In genomic region chr22:46090051-46090591, GRCh38 we compare ENCODE assay signal across 9 cellular contexts.
DNase-seq lines count a peak whose midpoint lies in the region; ATAC-seq and TF ChIP-seq lines count a peak whose summit lies in the region.
"Had no signal": no experiment of that assay in that cellular context is flagged by ENCODE, and none has a peak within 500 bp of the region (broad histone marks: within the 10 kb centered on the region; RNA-seq: fewer than 3 reads in every experiment).

No MANE protein-coding gene starts in this region.

- H3K4me1 ChIP-seq in HCT116 (ENCODE audit: control insufficient read depth in 1 of 2, insufficient read depth in 2 of 2, low read length in 2 of 2) = peaks cover 15 to 35% of the 10 kb centered on the region in 2 experiments
- H3K4me1 ChIP-seq in gastrocnemius medialis = peaks cover 99 to 100% of the 10 kb centered on the region in 2 donors

- H3K4me2 ChIP-seq in HCT116 (ENCODE audit: low read length) = no peak overlapping the region

- TF ChIP-seq RAD21 in HCT116 (IDR thresholded peaks at IDR 0.05; ENCODE audit: low read depth) = no peak

- H3K36me3 ChIP-seq in HCT116 (ENCODE audit: control insufficient read depth in 1 of 2, insufficient read depth in 2 of 2, low read length in 2 of 2) = peaks cover 4 to 54% of the 10 kb centered on the region in 2 experiments; a peak in 3 of 4 replicates
- H3K36me3 ChIP-seq in gastrocnemius medialis = no peaks in the 10 kb centered on the region

- no peaks in the 10 kb centered on the region for H3K9me2 ChIP-seq in HCT116 (ENCODE audit: insufficient read depth)

- BruUV-seq in HCT116 (replicated peaks; lab: Mats Ljungman, UMichigan) = no TSS peak

- H3K4me3 Mint-ChIP-seq in WTC11 = no peak overlapping the region
- H3K4me3 Mint-ChIP-seq in stimulated activated effector memory CD8-positive, alpha-beta T cell treated with anti-CD3 and anti-CD28 coated beads, Interleukin-12 subunit alpha, Interleukin-12 subunit beta, amount 100 ng/mL, for 72 hours = no peak overlapping the region

- no peaks in the 10 kb centered on the region for H3K36me3 Mint-ChIP-seq in WTC11
- H3K36me3 Mint-ChIP-seq in stimulated activated effector memory CD8-positive, alpha-beta T cell treated with anti-CD3 and anti-CD28 coated beads, Interleukin-12 subunit alpha, Interleukin-12 subunit beta, amount 100 ng/mL, for 72 hours = no peaks in the 10 kb centered on the region

- RAD21 ChIA-PET in HCT116 (lab: Charles Lee; ENCODE audit: low non-redundant PET in 1 of 2, low total read pairs in 2 of 2, uncharacterized antibody in 2 of 2, unreplicated experiment in 2 of 2) = no interaction called here

- no peak overlapping the region for H3K27ac Mint-ChIP-seq in WTC11
- no peak overlapping the region for H3K27ac Mint-ChIP-seq in stimulated activated effector memory CD8-positive, alpha-beta T cell treated with anti-CD3 and anti-CD28 coated beads, Interleukin-12 subunit alpha, Interleukin-12 subunit beta, amount 100 ng/mL, for 72 hours

- POLR2A ChIA-PET in HCT116 (lab: Charles Lee) (no interaction called here), WTC11 (lab: Charles Lee) (no interaction called here)

- H3K9me3 Mint-ChIP-seq in WTC11 = no peaks in the 10 kb centered on the region
- no peaks in the 10 kb centered on the region for H3K9me3 Mint-ChIP-seq in stimulated activated effector memory CD8-positive, alpha-beta T cell treated with anti-CD3 and anti-CD28 coated beads, Interleukin-12 subunit alpha, Interleukin-12 subunit beta, amount 100 ng/mL, for 72 hours

- CTCF ChIA-PET in HCT116 (lab: Charles Lee) = no interaction called here
- CTCF ChIA-PET in WTC11 (lab: Charles Lee) = interaction anchor here (2.2 to 2.8 kb wide), 2 partner anchors 27 to 84 kb away, joined by 8 to 13 read pairs; no protein-coding TSS in a partner anchor

- H3K4me3 ChIP-seq in HCT116 (replicated peaks in 1 of 2; ENCODE audit: low read depth in 1 of 2, low read length in 2 of 2) = no peak overlapping the region
- peak overlapping the region; percentile 6 for H3K4me3 ChIP-seq in astrocyte of the cerebellum (ENCODE audit: low read depth, low read length)
- peak overlapping the region in 3 of 4 donors; percentile 20 to 44 (median 39) for H3K4me3 ChIP-seq in gastrocnemius medialis

- ATAC-seq in HCT116 (no peak), left cardiac atrium (no peak), gastrocnemius medialis (peak; percentile 36 to 37), WTC11 (no peak), HG03280 (IDR thresholded peaks at IDR 0.05; ENCODE audit: unreplicated experiment) (no peak), GM18520 (IDR thresholded peaks at IDR 0.05; ENCODE audit: unreplicated experiment) (no peak)
- no peak for ATAC-seq in stimulated activated effector memory CD8-positive, alpha-beta T cell treated with anti-CD3 and anti-CD28 coated beads, Interleukin-12 subunit alpha, Interleukin-12 subunit beta, amount 100 ng/mL, for 72 hours

- intact Hi-C loops in HCT116 (cut with micrococcal nuclease) = no loop called here
- intact Hi-C loops in left cardiac atrium (cut with DNase I) = no loop called here
- intact Hi-C loops in gastrocnemius medialis (cut with DNase I; ENCODE audit: low total_unique reads) = no loop called here

- no peak for TF ChIP-seq CTCF in HCT116 (IDR thresholded peaks at IDR 0.05 in 2 of 3, conservative IDR thresholded peaks at IDR 0.05 in 1 of 3; ENCODE audit: borderline replicate concordance in 1 of 3, insufficient read depth in 1 of 3, low read depth in 2 of 3, low read length in 2 of 3)
- no peak for TF ChIP-seq CTCF in astrocyte of the cerebellum (IDR thresholded peaks at IDR 0.05; ENCODE audit: low read depth, low read length, missing control alignments)
- TF ChIP-seq CTCF in gastrocnemius medialis (IDR thresholded peaks at IDR 0.05 in 4 of 5, conservative IDR thresholded peaks at IDR 0.05 in 1 of 5) = no peak
- TF ChIP-seq CTCF in WTC11 (IDR thresholded peaks at IDR 0.05) = no peak

- DNase-seq in HCT116 (ENCODE audit: low read depth, low spot score) (no peak), astrocyte of the cerebellum (ENCODE audit: low read depth) (no peak), left cardiac atrium (peak; percentile 59), gastrocnemius medialis (peak; percentile 80 to 92), WTC11 (ENCODE audit: low spot score) (no peak)
- no peak for DNase-seq in stimulated activated effector memory CD8-positive, alpha-beta T cell treated with anti-CD3 and anti-CD28 coated beads, Interleukin-12 subunit alpha, Interleukin-12 subunit beta, amount 100 ng/mL, for 72 hours (ENCODE audit: low spot score in 2 of 2)
- DNase-seq: activated CD4-positive, alpha-beta T cell treated with anti-CD3 and anti-CD28 coated beads, Interleukin-2, amount 50 U/mL, for 4 hours had no signal

- no peak overlapping the region for H2AFZ ChIP-seq in HCT116 (ENCODE audit: low read depth, low read length, poor library complexity, severe bottlenecking)

- peaks cover 100% of the 10 kb centered on the region for H3K79me2 ChIP-seq in HCT116 (ENCODE audit: insufficient read depth, low read length)

- in situ Hi-C loops in astrocyte of the cerebellum (cut with HindIII; ENCODE audit: low sequenced_read_pairs) (no loop called here), gastrocnemius medialis (cut with MboI; ENCODE audit: low sequenced_read_pairs in 4 of 4) (no loop called here)

- H3K27ac ChIP-seq in HCT116 (ENCODE audit: low read depth, low read length) = peak overlapping the region; percentile 10; the same call in 1 of the 2 replicates
- H3K27ac ChIP-seq in gastrocnemius medialis = peak overlapping the region; percentile 94 to 98 (median 97)

- no peaks in the 10 kb centered on the region; the same call in 1 of the 2 replicates for H4K20me1 ChIP-seq in HCT116 (ENCODE audit: insufficient read depth)

- no peaks in the 10 kb centered on the region for H3K27me3 Mint-ChIP-seq in WTC11 (ENCODE audit: low read depth)

- H3K27me3 ChIP-seq in HCT116 (ENCODE audit: insufficient read depth, low read length) = no peaks in the 10 kb centered on the region
- no peaks in the 10 kb centered on the region for H3K27me3 ChIP-seq in gastrocnemius medialis

- TF ChIP-seq POLR2A in HCT116 (IDR thresholded peaks at IDR 0.05; ENCODE audit: borderline replicate concordance, extremely low read depth, insufficient read depth, insufficient read length) (no peak), gastrocnemius medialis (IDR thresholded peaks at IDR 0.05) (peak; percentile 38 to 39)

- H3K9ac ChIP-seq in HCT116 (ENCODE audit: low read length) = no peak overlapping the region

- H3K9me3 ChIP-seq in HCT116 (ENCODE audit: control insufficient read depth in 1 of 2, insufficient read depth in 1 of 2, low read depth in 1 of 2, low read length in 2 of 2) = no peaks in the 10 kb centered on the region
- H3K9me3 ChIP-seq in gastrocnemius medialis = no peaks in the 10 kb centered on the region

- H3K4me1 Mint-ChIP-seq in WTC11 = no peaks in the 10 kb centered on the region
- H3K4me1 Mint-ChIP-seq in stimulated activated effector memory CD8-positive, alpha-beta T cell treated with anti-CD3 and anti-CD28 coated beads, Interleukin-12 subunit alpha, Interleukin-12 subunit beta, amount 100 ng/mL, for 72 hours = no peaks in the 10 kb centered on the region

TF ChIP-seq in HCT116, 20 proteins besides CTCF, POLR2A, EP300 and RAD21:
- TF ChIP-seq SIN3A (IDR thresholded peaks at IDR 0.05; ENCODE audit: low read depth) (no peak), ZNF274 (IDR thresholded peaks at IDR 0.05; ENCODE audit: low read depth, low read length) (no peak), SP1 (IDR thresholded peaks at IDR 0.05; ENCODE audit: low read depth) (no peak), EZH2 (IDR thresholded peaks at IDR 0.05) (no peak), SRF (IDR thresholded peaks at IDR 0.05; ENCODE audit: low read depth) (no peak), EZH2phosphoT487 (IDR thresholded peaks at IDR 0.05; ENCODE audit: borderline replicate concordance) (no peak), ATF3 (IDR thresholded peaks at IDR 0.05) (no peak), FOSL1 (IDR thresholded peaks at IDR 0.05; ENCODE audit: low read depth) (no peak), YY1 (IDR thresholded peaks at IDR 0.05; ENCODE audit: extremely low read depth, insufficient replicate concordance, low read depth, low read length) (no peak), ELF1 (IDR thresholded peaks at IDR 0.05; ENCODE audit: borderline replicate concordance, low read depth) (no peak)

TF ChIP-seq in WTC11, 78 proteins besides CTCF, POLR2A, EP300 and RAD21 (continues in another document):
- no peak for TF ChIP-seq HMGA2 (CRISPR knock-in tag; IDR thresholded peaks at IDR 0.05)
- no peak for TF ChIP-seq IRF2 (CRISPR knock-in tag; IDR thresholded peaks at IDR 0.05; ENCODE audit: borderline replicate concordance, low read depth)
- no peak for TF ChIP-seq NFE2L1 (CRISPR knock-in tag; IDR thresholded peaks at IDR 0.05)
- TF ChIP-seq ZNF671 (CRISPR knock-in tag; IDR thresholded peaks at IDR 0.05) = no peak
- TF ChIP-seq NR2C2 (CRISPR knock-in tag; IDR thresholded peaks at IDR 0.05) = no peak
- no peak for TF ChIP-seq ZNF121 (CRISPR knock-in tag; IDR thresholded peaks at IDR 0.05)
- no peak for TF ChIP-seq RELA (CRISPR knock-in tag; IDR thresholded peaks at IDR 0.05; ENCODE audit: borderline replicate concordance)
- TF ChIP-seq CREB1 (CRISPR knock-in tag; IDR thresholded peaks at IDR 0.05) = no peak
- no peak for TF ChIP-seq E2F5 (CRISPR knock-in tag; IDR thresholded peaks at IDR 0.05)
- no peak for TF ChIP-seq NR3C1 (CRISPR knock-in tag; conservative IDR thresholded peaks at IDR 0.05; ENCODE audit: low read depth)
- TF ChIP-seq OVOL2 (CRISPR knock-in tag; IDR thresholded peaks at IDR 0.05; ENCODE audit: borderline replicate concordance) = no peak
- no peak for TF ChIP-seq TEAD1 (CRISPR knock-in tag; IDR thresholded peaks at IDR 0.05)
- no peak for TF ChIP-seq ZNF138 (CRISPR knock-in tag; conservative IDR thresholded peaks at IDR 0.05)

Comparison
In these comparisons a context has a peak if more than half of its experiments do, and no peak if none do; other contexts are left out.
1. ATAC-seq: peak in gastrocnemius medialis (2 of 2); none in HCT116 (single experiment), left cardiac atrium (0 of 2), WTC11 (single experiment), stimulated activated effector memory CD8-positive, alpha-beta T cell treated with anti-CD3 and anti-CD28 coated beads, Interleukin-12 subunit alpha, Interleukin-12 subunit beta, amount 100 ng/mL, for 72 hours (single experiment), HG03280 (single experiment) and GM18520 (single experiment).
2. DNase-seq: peak in left cardiac atrium (single experiment) and gastrocnemius medialis (2 of 2); none in HCT116 (single experiment), astrocyte of the cerebellum (single experiment), WTC11 (single experiment) and stimulated activated effector memory CD8-positive, alpha-beta T cell treated with anti-CD3 and anti-CD28 coated beads, Interleukin-12 subunit alpha, Interleukin-12 subunit beta, amount 100 ng/mL, for 72 hours (0 of 2).
3. H3K4me3 ChIP-seq: peak in astrocyte of the cerebellum (single experiment) and gastrocnemius medialis (3 of 4); none in HCT116 (0 of 2).